Comparison of ENCODE assay signal across 7 cellular contexts in the genomic region with DNA sequence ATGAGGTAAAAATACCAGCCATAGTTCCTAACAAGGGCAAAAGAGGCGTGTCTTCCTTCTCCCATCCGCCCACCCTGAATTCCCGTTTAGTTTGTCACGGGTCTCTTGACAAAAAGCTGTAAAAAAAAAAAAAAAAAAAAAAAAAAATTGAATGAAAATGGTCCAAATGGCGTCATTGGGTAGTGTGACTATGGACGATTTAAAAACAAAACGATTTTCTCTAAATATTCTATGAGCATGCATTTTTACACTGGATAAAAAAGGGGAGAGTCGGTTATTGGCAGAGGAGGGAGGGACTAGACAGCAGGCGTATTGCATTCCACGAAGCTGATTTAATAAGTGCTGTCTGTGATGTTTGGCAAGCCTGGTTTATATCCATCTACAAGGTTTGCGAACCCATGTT. TPM values are rescaled to one million over a fixed set of nuclear protein-coding genes. Genes with fewer than 3 reads are reported as not detected.
DNase-seq lines count a peak whose midpoint lies in the region; ATAC-seq and TF ChIP-seq lines count a peak whose summit lies in the region.

A gene (plus strand): TSS at position 338 of the 403 bp plus-strand sequence. CDS start 35,214 bp downstream, outside the sequence.

- peak within 1 kb of the TSS; percentile 12; the same call in 1 of the 2 replicates for H3K4me2 ChIP-seq in OCI-LY7 (ENCODE audit: low read length)

- H3K27me3 ChIP-seq in duodenal mucosa (ENCODE audit: control insufficient read depth in 1 of 2, insufficient read depth in 2 of 2, low read length in 2 of 2): no peaks in the 10 kb centered on the region

- no peak within 1 kb of the TSS for H3K27ac ChIP-seq in OCI-LY7 (ENCODE audit: low read depth, low read length, poor library complexity, severe bottlenecking)
- H3K27ac ChIP-seq in duodenal mucosa (ENCODE audit: low read depth, low read length): no peak within 1 kb of the TSS

- peak; percentile 36 for DNase-seq in H4 (ENCODE audit: low spot score)
- DNase-seq in OCI-LY7 (ENCODE audit: low spot score): no peak
- DNase-seq in middle frontal gyrus (ENCODE audit: extremely low spot score, low spot score): peak; percentile 6
- no peak for DNase-seq in GOT3 (lab: John Stamatoyannopoulos, UW)

- H3K9me3 ChIP-seq in OCI-LY7 (ENCODE audit: low read length) (no peaks in the 10 kb centered on the region), duodenal mucosa (ENCODE audit: control insufficient read depth in 1 of 2, low read length in 2 of 2) (no peaks in the 10 kb centered on the region)

- no TSS peak for BruUV-seq in OCI-LY7 (replicated peaks; lab: Mats Ljungman, UMichigan)

- intact Hi-C loops in OCI-LY7 (cut with micrococcal nuclease; ENCODE audit: unreplicated experiment): no loop called here

- no peak within 1 kb of the TSS for H2AFZ ChIP-seq in OCI-LY7 (ENCODE audit: low read length)

- H3K4me3 ChIP-seq in OCI-LY7 (ENCODE audit: low read depth, low read length, poor library complexity, severe bottlenecking) (no peak within 1 kb of the TSS), duodenal mucosa (ENCODE audit: low read depth in 1 of 2, low read length in 2 of 2) (peak within 1 kb of the TSS; percentile 60 to 62)

- CTCF ChIA-PET in OCI-LY7 (lab: Charles Lee; ENCODE audit: unreplicated experiment): no interaction called here

- H3K9me2 ChIP-seq in OCI-LY7 (ENCODE audit: insufficient read depth, low read length): no peaks in the 10 kb centered on the region

- H3K79me2 ChIP-seq in OCI-LY7 (ENCODE audit: insufficient read depth, low read depth, low read length): no peaks in the 10 kb centered on the region

- no peak for ATAC-seq in HG03354 (IDR thresholded peaks at IDR 0.05; ENCODE audit: poor library complexity, severe bottlenecking, unreplicated experiment)
- no peak for ATAC-seq in GM19324 (IDR thresholded peaks at IDR 0.05; ENCODE audit: low FRiP score, unreplicated experiment)

- no peak for TF ChIP-seq CTCF in OCI-LY7 (conservative IDR thresholded peaks at IDR 0.05; ENCODE audit: low read length)

- POLR2A ChIA-PET in OCI-LY7 (lab: Charles Lee): no interaction called here

- no peak within 1 kb of the TSS for H3K9ac ChIP-seq in duodenal mucosa (ENCODE audit: low read depth in 1 of 2, low read length in 2 of 2)

- no peaks in the 10 kb centered on the region for H3K4me1 ChIP-seq in OCI-LY7 (ENCODE audit: insufficient read depth, low read length, poor library complexity, severe bottlenecking)
- H3K4me1 ChIP-seq in duodenal mucosa (ENCODE audit: control insufficient read depth in 1 of 2, insufficient read depth in 2 of 2, low read length in 2 of 2): no peaks in the 10 kb centered on the region

- no peaks in the 10 kb centered on the region for H4K20me1 ChIP-seq in OCI-LY7 (ENCODE audit: insufficient read depth, low read length)

- H3K36me3 ChIP-seq in OCI-LY7 (ENCODE audit: insufficient read depth, low read length) (no peaks in the 10 kb centered on the region), duodenal mucosa (ENCODE audit: control insufficient read depth in 1 of 2, insufficient read depth in 2 of 2, low read length in 2 of 2) (no peaks in the 10 kb centered on the region)

RNA-seq across cellular contexts. Expression of the gene that starts here (rescaled TPM):
- total RNA-seq in H4 (2014; rRNA removed; shearing (Covaris generic)): 1.1 and 1.3 TPM in 2 replicates
- total RNA-seq in OCI-LY7 (2014; rRNA removed; shearing (Covaris generic)): not detected in 2 replicates
- not detected in 2 replicates for total RNA-seq in OCI-LY7 (2022)

Comparison
In these comparisons a context has a peak if more than half of its experiments do, and no peak if none do; other contexts are left out.
1. DNase-seq: peak in H4 (single experiment) and middle frontal gyrus (single experiment); none in OCI-LY7 (single experiment) and GOT3 (single experiment).